In the genomic region with DNA sequence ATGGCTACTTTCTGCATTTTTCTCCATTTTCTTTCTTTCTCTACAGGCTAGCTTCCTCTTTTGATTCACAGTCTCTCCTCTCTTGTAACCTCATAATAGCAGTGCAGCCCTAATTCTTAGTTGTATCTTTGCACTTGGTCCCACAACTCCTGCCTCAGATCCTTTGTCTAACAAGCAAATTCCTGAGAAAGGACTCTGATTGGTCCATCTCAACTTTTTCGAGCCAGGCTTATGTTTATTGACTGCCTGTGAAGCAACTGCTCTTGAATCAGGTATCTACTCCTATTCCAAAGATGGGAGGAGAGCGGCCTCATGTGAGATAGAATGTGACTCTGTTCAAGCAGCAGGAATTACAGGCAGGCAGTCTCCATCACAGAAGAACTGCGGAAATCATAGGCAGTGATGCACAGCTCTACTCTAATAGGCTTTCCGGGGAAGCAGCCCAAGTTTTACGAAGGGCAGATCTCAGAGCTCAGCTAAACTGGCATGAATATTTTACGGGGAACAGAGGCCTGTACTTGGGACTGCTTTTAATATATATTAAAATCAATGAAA, we compare ENCODE assay signal across 16 cellular contexts.
"Had no signal": no experiment of that assay in that cellular context is flagged by ENCODE, and none has a peak within 500 bp of the region (broad histone marks: within the 10 kb centered on the region; RNA-seq: fewer than 3 reads in every experiment).

No MANE protein-coding gene starts in this region.

- ATAC-seq: gastrocnemius medialis; left lung; naive thymus-derived CD8-positive, alpha-beta T cell; T-cell had no signal

- H3K4me1 ChIP-seq: ascending aorta, breast epithelium, gastrocnemius medialis, left lung, right atrium auricular region, transverse colon had no signal

- H3K27me3 ChIP-seq: ascending aorta, breast epithelium, gastrocnemius medialis, left lung, right atrium auricular region, transverse colon had no signal

- H3K36me3 ChIP-seq: ascending aorta, breast epithelium, gastrocnemius medialis, left lung, right atrium auricular region, transverse colon had no signal

- H3K27ac ChIP-seq: ascending aorta, breast epithelium, gastrocnemius medialis, left lung, right atrium auricular region, transverse colon, VCaP had no signal

- DNase-seq: activated CD4-positive, alpha-beta T cell treated with anti-CD3 and anti-CD28 coated beads, Interleukin-2, amount 50 U/mL, for 48 hours; activated naive CD4-positive, alpha-beta T cell treated with anti-CD3 and anti-CD28 coated beads, Interleukin-2, amount 10 ng/mL, durations not matched to agents 7 days and 5 days; gastrocnemius medialis; left lung; mammary epithelial cell; naive thymus-derived CD8-positive, alpha-beta T cell; stimulated activated CD4-positive, alpha-beta T cell treated with anti-CD3 and anti-CD28 coated beads, Interleukin-15, amount 100 ng/mL, for 24 hours; stimulated activated CD4-positive, alpha-beta T cell treated with anti-CD3 and anti-CD28 coated beads, Interleukin-4, amount 100 ng/mL, for 1 hour; stimulated activated naive CD4-positive, alpha-beta T cell treated with Interleukin-2 at 50 U/mL for 16 hours; T-cell; T1000; transverse colon had no signal

- H3K4me3 ChIP-seq: ascending aorta, breast epithelium, gastrocnemius medialis, left lung, right atrium auricular region, transverse colon had no signal

- H3K9me3 ChIP-seq: ascending aorta, breast epithelium, gastrocnemius medialis, left lung, right atrium auricular region, transverse colon had no signal
